Comparison of ENCODE assay signal across 14 cellular contexts in genomic region chr2:95355486-95355885, GRCh38. TPM values are rescaled to one million over a fixed set of nuclear protein-coding genes. Genes with fewer than 3 reads are reported as not detected.
"Had no signal": no experiment of that assay in that cellular context is flagged by ENCODE, and none has a peak within 500 bp of the region (broad histone marks: within the 10 kb centered on the region; RNA-seq: fewer than 3 reads in every experiment).

No MANE protein-coding gene starts in this region.

RNA-seq across cellular contexts. Expression of gene KCNIP3, which starts 58.3 kb away (rescaled TPM):
- total RNA-seq: activated B cell treated with CpG ODN at 0.5 μM for 24 hours; activated CD4-positive, alpha-beta memory T cell treated with anti-CD3 and anti-CD28 coated beads for 36 hours; activated CD4-positive, alpha-beta memory T cell treated with anti-CD3 and anti-CD28 coated beads, Interleukin-2, amount 10 ng/mL, durations not matched to agents 7 days and 5 days; activated CD4-positive, alpha-beta T cell treated with anti-CD3 and anti-CD28 coated beads for 36 hours; activated CD4-positive, alpha-beta T cell treated with anti-CD3 and anti-CD28 coated beads, Interleukin-2, amount 10 ng/mL, durations not matched to agents 24 days and 14 days; activated CD4-positive, alpha-beta T cell treated with anti-CD3 and anti-CD28 coated beads, Interleukin-2, amount 10 ng/mL, durations not matched to agents 7 days and 5 days; activated CD8-positive, alpha-beta memory T cell treated with anti-CD3 and anti-CD28 coated beads for 36 hours; activated CD8-positive, alpha-beta memory T cell treated with anti-CD3 and anti-CD28 coated beads, Interleukin-2, amount 10 ng/mL, durations not matched to agents 7 days and 5 days; activated CD8-positive, alpha-beta T cell treated with anti-CD3 and anti-CD28 coated beads for 36 hours; activated CD8-positive, alpha-beta T cell treated with anti-CD3 and anti-CD28 coated beads, Interleukin-2, amount 10 ng/mL, durations not matched to agents 7 days and 5 days; T-cell; T-helper 1 cell treated with Interleukin-12 subunit alpha and Interleukin-12 subunit beta and Interleukin-4 antibody, amounts not matched to agents 30 ng/mL and 1 ng/mL, for 36 hours; T-helper 17 cell; T-helper 2 cell treated with Interferon-gamma antibody and Interleukin-4, amounts not matched to agents 100 ng/mL and 5 ng/mL, for 36 hours had no signal
